ENCODE assay signal across 15 cellular contexts in the genomic region with DNA sequence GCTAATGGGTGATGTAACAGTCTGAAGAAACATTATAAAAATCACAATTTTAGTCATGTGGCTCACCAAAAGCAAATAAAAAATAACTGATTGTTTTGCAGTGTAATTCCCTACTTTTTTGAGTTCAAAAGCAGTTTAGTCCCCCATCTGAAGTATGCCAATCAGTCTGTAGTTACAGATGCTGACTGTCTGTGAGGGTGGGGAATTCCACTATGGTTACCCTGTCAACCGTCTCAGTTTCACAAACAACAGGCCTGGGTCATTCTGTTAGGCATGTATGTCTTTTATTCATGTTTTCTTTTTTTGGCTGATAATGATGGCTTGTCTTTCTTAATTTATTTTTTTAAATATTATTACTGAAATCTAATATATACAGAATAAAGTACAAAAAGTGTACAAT.
DNase-seq lines count a peak whose midpoint lies in the region; ATAC-seq lines count a peak whose summit lies in the region.
"Had no signal": no experiment of that assay in that cellular context is flagged by ENCODE, and none has a peak within 500 bp of the region (broad histone marks: within the 10 kb centered on the region; RNA-seq: fewer than 3 reads in every experiment).

No MANE protein-coding gene starts in this region.

- H3K36me3 Mint-ChIP-seq in activated T-helper 1 cell treated with anti-CD3 and anti-CD28 coated beads, Interleukin-12 subunit alpha, Interleukin-12 subunit beta, Interleukin-2, Interleukin-4 antibody, amounts not matched to agents 30 ng/mL and 10 ng/mL and 1 ng/mL, durations not matched to agents 14 hours and 24 hours and 36 hours (ENCODE audit: low read depth) = peaks cover 5% of the 10 kb centered on the region

- H3K36me3 ChIP-seq in H7 (replicated peaks; ENCODE audit: control insufficient read depth, insufficient read depth, low read length) = no peaks in the 10 kb centered on the region

- ATAC-seq in GM18508 (IDR thresholded peaks at IDR 0.05; ENCODE audit: insufficient read depth, unreplicated experiment) (peak; percentile 94), GM19463 (IDR thresholded peaks at IDR 0.05; ENCODE audit: unreplicated experiment) (peak; percentile 100), HG03025 (IDR thresholded peaks at IDR 0.05; ENCODE audit: low FRiP score, unreplicated experiment) (peak; percentile 99), esophagus mucosa (no peak)

- H3K4me3 ChIP-seq in H7 (ENCODE audit: insufficient read depth, low read depth, low read length) = no peak overlapping the region
- H3K4me3 ChIP-seq: upper lobe of left lung had no signal

- H3K9me3 Mint-ChIP-seq in activated T-helper 1 cell treated with anti-CD3 and anti-CD28 coated beads, Interleukin-12 subunit alpha, Interleukin-12 subunit beta, Interleukin-2, Interleukin-4 antibody, amounts not matched to agents 30 ng/mL and 10 ng/mL and 1 ng/mL, durations not matched to agents 14 hours and 24 hours and 36 hours = no peaks in the 10 kb centered on the region

- H3K4me1 Mint-ChIP-seq in activated T-helper 1 cell treated with anti-CD3 and anti-CD28 coated beads, Interleukin-12 subunit alpha, Interleukin-12 subunit beta, Interleukin-2, Interleukin-4 antibody, amounts not matched to agents 30 ng/mL and 10 ng/mL and 1 ng/mL, durations not matched to agents 14 hours and 24 hours and 36 hours (ENCODE audit: low read depth) = peaks cover 32% of the 10 kb centered on the region

- intact Hi-C loops in activated T-helper 1 cell treated with anti-CD3 and anti-CD28 coated beads, Interleukin-12 subunit alpha, Interleukin-12 subunit beta, Interleukin-2, Interleukin-4 antibody, amounts not matched to agents 30 ng/mL and 10 ng/mL and 1 ng/mL, durations not matched to agents 14 hours and 24 hours and 36 hours (cut with micrococcal nuclease) = loop anchor here (1.0 to 5.0 kb wide), 5 partner anchors 52 to 394 kb away; partner anchors contain the start of genes COX11 and STXBP4

- H3K27me3 ChIP-seq in H7 (ENCODE audit: control insufficient read depth, insufficient read depth, low read length) = no peaks in the 10 kb centered on the region
- H3K27me3 ChIP-seq: upper lobe of left lung had no signal

- no peak overlapping the region for H3K4me3 Mint-ChIP-seq in activated T-helper 1 cell treated with anti-CD3 and anti-CD28 coated beads, Interleukin-12 subunit alpha, Interleukin-12 subunit beta, Interleukin-2, Interleukin-4 antibody, amounts not matched to agents 30 ng/mL and 10 ng/mL and 1 ng/mL, durations not matched to agents 14 hours and 24 hours and 36 hours

- peak; percentile 45 for DNase-seq in activated T-helper 1 cell treated with anti-CD3 and anti-CD28 coated beads, Interleukin-12 subunit alpha, Interleukin-12 subunit beta, Interleukin-2, Interleukin-4 antibody, amounts not matched to agents 30 ng/mL and 10 ng/mL and 1 ng/mL, durations not matched to agents 14 hours and 24 hours and 36 hours (ENCODE audit: low spot score)
- DNase-seq in H7 (no peak), DMS79 (lab: John Stamatoyannopoulos, UW) (no peak), KG1 (lab: John Stamatoyannopoulos, UW) (no peak)
- DNase-seq: Calu3; central memory CD4-positive, alpha-beta T cell; foreskin fibroblast; NCI-H2029 treated with DMSO at 0.1 percent for 48 hours; SHP77 treated with DMSO at 0.1 percent for 48 hours; stimulated activated CD4-positive, alpha-beta T cell treated with anti-CD3 and anti-CD28 coated beads, Interleukin-2, amount 100 ng/mL, for 24 hours; upper lobe of left lung had no signal

- H3K27ac Mint-ChIP-seq in activated T-helper 1 cell treated with anti-CD3 and anti-CD28 coated beads, Interleukin-12 subunit alpha, Interleukin-12 subunit beta, Interleukin-2, Interleukin-4 antibody, amounts not matched to agents 30 ng/mL and 10 ng/mL and 1 ng/mL, durations not matched to agents 14 hours and 24 hours and 36 hours = no peak overlapping the region

- no peaks in the 10 kb centered on the region for H3K27me3 Mint-ChIP-seq in activated T-helper 1 cell treated with anti-CD3 and anti-CD28 coated beads, Interleukin-12 subunit alpha, Interleukin-12 subunit beta, Interleukin-2, Interleukin-4 antibody, amounts not matched to agents 30 ng/mL and 10 ng/mL and 1 ng/mL, durations not matched to agents 14 hours and 24 hours and 36 hours (ENCODE audit: insufficient read depth)
